ENCODE assay signal across 8 cellular contexts in the genomic region with DNA sequence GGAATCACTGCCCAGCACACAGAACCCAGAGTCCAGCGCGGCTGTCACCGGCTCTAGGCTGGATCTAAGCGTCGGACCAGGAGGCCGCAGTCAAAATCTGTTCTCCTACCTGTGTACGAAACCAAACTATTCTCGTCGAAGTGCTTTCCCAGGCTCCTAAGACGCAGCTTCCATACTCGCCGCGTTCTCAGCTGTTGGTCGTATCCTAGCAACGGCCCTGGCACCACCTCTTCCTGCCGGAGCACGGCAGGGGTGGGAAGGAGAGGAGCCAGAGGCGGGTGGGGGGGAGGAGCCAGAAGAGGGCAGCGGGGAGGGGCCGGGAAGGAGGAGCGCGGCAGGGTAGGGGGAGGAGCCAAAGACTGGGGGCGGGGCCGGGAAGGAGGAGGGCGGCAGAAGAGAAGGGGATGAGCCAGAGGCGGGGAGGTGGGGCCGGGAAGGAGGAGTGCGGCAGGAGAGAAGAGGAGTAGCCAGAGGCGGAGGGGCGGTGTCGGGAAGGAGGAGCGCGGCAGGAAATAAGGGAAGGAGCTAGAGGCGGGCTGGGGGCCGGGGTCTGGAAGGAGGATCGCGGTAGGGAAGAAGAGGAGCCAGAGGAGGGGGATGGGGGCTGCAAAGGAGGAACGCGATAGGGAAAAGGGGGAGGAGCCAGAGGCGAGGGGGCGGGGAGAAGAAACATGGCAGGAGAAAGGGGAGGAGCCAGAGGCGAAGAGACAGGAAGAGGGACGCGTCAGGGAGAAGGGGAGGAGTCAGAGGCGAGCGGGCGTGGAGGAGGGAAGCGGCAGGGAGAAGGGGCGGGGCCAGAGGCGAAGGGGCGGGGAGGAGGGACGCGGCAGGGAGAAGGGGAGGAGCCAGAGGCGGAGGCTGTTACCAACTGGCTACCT. TPM values are rescaled to one million over a fixed set of nuclear protein-coding genes. Genes with fewer than 3 reads are reported as not detected.
DNase-seq lines count a peak whose midpoint lies in the region; TF ChIP-seq lines count a peak whose summit lies in the region.

A gene (minus strand): TSS at position 213 of the 878 bp plus-strand sequence. CDS start 22,255 bp downstream, outside the sequence.

- no peaks in the 10 kb centered on the region for H3K27me3 ChIP-seq in suprapubic skin

- 1% methylated on average over 51 of the region's 54 CpGs for WGBS in suprapubic skin

- no peaks in the 10 kb centered on the region for H3K9me3 ChIP-seq in suprapubic skin

- H3K36me3 ChIP-seq in suprapubic skin, result no peaks in the 10 kb centered on the region

- no peak for TF ChIP-seq EP300 in suprapubic skin (IDR thresholded peaks at IDR 0.05)

- TF ChIP-seq POLR2A in suprapubic skin (IDR thresholded peaks at IDR 0.05), result no peak

- peaks cover 11% of the 10 kb centered on the region for H3K4me1 ChIP-seq in suprapubic skin

- H3K4me3 ChIP-seq in HFF-Myc (replicated peaks; ENCODE audit: low read depth, low read length) (peak within 1 kb of the TSS; percentile 49), suprapubic skin (peak within 1 kb of the TSS; percentile 62)

- in situ Hi-C loops in SK-MEL-5 (cut with HindIII; ENCODE audit: low pct_unique_long_range_greater_than_20kb, low sequenced_read_pairs), result no loop called here

- DNase-seq in GM03348 (ENCODE audit: low spot score) (peak; percentile 99), HFF-Myc (ENCODE audit: extremely low read depth, low read depth) (peak; percentile 89), NAMALWA (ENCODE audit: low spot score) (peak; percentile 97), SK-MEL-5 (ENCODE audit: low read depth, low spot score) (peak; percentile 99), globus pallidus (ENCODE audit: low spot score) (peak; percentile 99), nucleus accumbens (lab: John Stamatoyannopoulos, UW) (peak; percentile 72 to 100 (median 98)), suprapubic skin (ENCODE audit: low spot score in 2 of 2) (peak; percentile 99)
- DNase-seq in activated naive CD4-positive, alpha-beta T cell treated with anti-CD3 and anti-CD28 coated beads, Interleukin-2, amount 50 U/mL, for 16 hours, result peak; percentile 95

- TF ChIP-seq CTCF in HFF-Myc (IDR thresholded peaks at IDR 0.05; ENCODE audit: low read depth, low read length, missing control alignments), result no peak
- no peak for TF ChIP-seq CTCF in suprapubic skin (IDR thresholded peaks at IDR 0.05)

- H3K27ac ChIP-seq in suprapubic skin, result peak within 1 kb of the TSS; percentile 90

RNA-seq across cellular contexts. Expression of the gene that starts here (rescaled TPM):
- 0.18 TPM in 1 of 2 replicates, not detected in the other for total RNA-seq in SK-MEL-5 (2014; rRNA removed; shearing (Covaris generic))
- polyA plus RNA-seq in SK-MEL-5 (2015; cell fraction: cytosol; rRNA removed), result 0.06 and 0.31 TPM in 2 replicates
- polyA plus RNA-seq in SK-MEL-5 (2015; cell fraction: nucleus; rRNA removed), result 4.5 TPM in 1 of 2 replicates, not detected in the other
- total RNA-seq in suprapubic skin, result 1 to 10 TPM in 2 of 4 donors, under 1 TPM in 2; 0.24 to 1.1 (median 0.71) TPM

Comparison
In these comparisons a context has a peak if more than half of its experiments do, and no peak if none do; other contexts are left out.
1. Peak in every context shown above with its lines: DNase-seq, H3K4me3 ChIP-seq and H3K27ac ChIP-seq.